In the genomic region with DNA sequence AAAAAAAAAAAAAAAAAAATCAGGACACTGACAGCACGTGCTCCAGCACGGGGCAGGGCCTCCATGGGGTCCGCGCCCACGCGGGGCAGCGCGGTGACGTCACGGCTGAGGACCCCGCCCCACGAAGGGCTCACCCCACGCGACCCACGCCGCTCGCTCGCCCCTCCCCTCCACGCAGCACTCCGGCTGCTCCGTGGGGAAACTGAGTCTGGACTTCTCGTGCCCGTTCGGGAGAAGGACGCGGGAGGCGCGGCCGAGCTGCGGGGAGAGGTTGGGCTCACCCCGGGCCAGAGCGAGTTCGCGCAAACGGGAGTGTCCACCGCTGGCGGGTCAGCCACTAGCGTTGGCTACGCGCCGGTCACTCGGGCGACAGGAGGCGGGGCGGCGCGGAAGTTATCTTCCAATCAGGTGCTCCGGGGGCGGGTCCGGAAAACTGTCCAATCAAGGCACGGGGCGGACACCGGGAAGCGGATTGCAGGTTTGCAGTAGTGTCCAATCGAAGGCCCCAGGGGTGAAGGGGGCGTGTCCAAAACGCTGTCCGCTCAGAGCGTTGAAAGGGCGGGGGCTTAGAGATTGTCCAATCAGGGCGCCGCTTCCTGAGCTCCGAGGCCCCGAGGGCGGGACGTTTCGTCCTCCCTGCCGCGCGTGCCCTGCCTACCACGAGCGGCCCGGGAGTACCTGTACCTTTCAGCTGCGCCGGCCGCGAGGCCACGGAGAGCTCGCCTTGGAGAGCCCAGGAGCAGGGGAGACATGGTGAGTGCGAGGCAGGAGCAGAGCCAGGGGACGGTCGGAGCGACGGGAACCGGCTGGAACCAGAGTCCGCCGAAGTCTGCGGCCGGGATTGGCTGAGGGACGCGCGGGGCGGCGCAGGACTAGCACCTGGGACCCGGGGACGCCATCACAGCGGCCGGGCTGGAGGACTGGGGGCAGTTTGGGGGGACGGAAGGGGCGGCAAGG, we compare ENCODE assay signal across 8 cellular contexts. TPM values are rescaled to one million over a fixed set of nuclear protein-coding genes. Genes with fewer than 3 reads are reported as not detected.
DNase-seq lines count a peak whose midpoint lies in the region; ATAC-seq and TF ChIP-seq lines count a peak whose summit lies in the region.

A gene (plus strand): TSS at position 633 of the 957 bp plus-strand sequence. CDS start 118 bp downstream, at position 751.

- H3K27ac ChIP-seq in CD4-positive, alpha-beta memory T cell (ENCODE audit: low read depth, low read length): peak within 1 kb of the TSS; percentile 47
- peak within 1 kb of the TSS; percentile 38 for H3K27ac ChIP-seq in HL-60 (replicated peaks)

- H3K4me3 ChIP-seq in CD4-positive, alpha-beta memory T cell (ENCODE audit: low read length in 2 of 2): peak within 1 kb of the TSS; percentile 52 to 90
- peak within 1 kb of the TSS; percentile 62 for H3K4me3 ChIP-seq in HL-60 (replicated peaks; ENCODE audit: insufficient read depth, low read length)

- CTCF ChIA-PET in CD4-positive, alpha-beta memory T cell (lab: Charles Lee; ENCODE audit: partially characterized antibody): interaction anchor here (0.6 to 2.9 kb wide), 4 partner anchors 13 to 203 kb away, joined by 3 to 20 read pairs (median 4); no protein-coding TSS in a partner anchor
- CTCF ChIA-PET in activated CD8-positive, alpha-beta memory T cell treated with anti-CD3 and anti-CD28 coated beads, Interleukin-2, amount 10 ng/mL, durations not matched to agents 7 days and 5 days (lab: Charles Lee): interaction anchor here (0.7 to 1.9 kb wide), 7 partner anchors 13 to 253 kb away, joined by 3 to 11 read pairs (median 5); a partner anchor contains a TSS

- H3K9me3 Mint-ChIP-seq in CD4-positive, alpha-beta memory T cell: peaks cover 0 to 22% (median 7%) of the 10 kb centered on the region in 8 donors
- H3K9me3 Mint-ChIP-seq in activated CD8-positive, alpha-beta memory T cell treated with anti-CD3 and anti-CD28 coated beads, Interleukin-2, amount 10 ng/mL, durations not matched to agents 7 days and 5 days (ENCODE audit: low read depth): peaks cover 11% of the 10 kb centered on the region
- no peaks in the 10 kb centered on the region for H3K9me3 Mint-ChIP-seq in effector memory CD8-positive, alpha-beta T cell

- peak within 1 kb of the TSS; percentile 81 to 94 (median 92) for H3K27ac Mint-ChIP-seq in CD4-positive, alpha-beta memory T cell
- peak within 1 kb of the TSS; percentile 96 for H3K27ac Mint-ChIP-seq in activated CD8-positive, alpha-beta memory T cell treated with anti-CD3 and anti-CD28 coated beads, Interleukin-2, amount 10 ng/mL, durations not matched to agents 7 days and 5 days
- H3K27ac Mint-ChIP-seq in effector memory CD8-positive, alpha-beta T cell: peak within 1 kb of the TSS; percentile 93 to 96

- H3K27me3 Mint-ChIP-seq in CD4-positive, alpha-beta memory T cell: no peaks in the 10 kb centered on the region
- no peaks in the 10 kb centered on the region for H3K27me3 Mint-ChIP-seq in activated CD8-positive, alpha-beta memory T cell treated with anti-CD3 and anti-CD28 coated beads, Interleukin-2, amount 10 ng/mL, durations not matched to agents 7 days and 5 days
- H3K27me3 Mint-ChIP-seq in effector memory CD8-positive, alpha-beta T cell: no peaks in the 10 kb centered on the region

- peaks cover 15% of the 10 kb centered on the region for H3K4me1 ChIP-seq in CD4-positive, alpha-beta memory T cell (ENCODE audit: insufficient read depth, low read length)

- H3K9me3 ChIP-seq in CD4-positive, alpha-beta memory T cell (ENCODE audit: control insufficient read depth in 1 of 2, low read length in 2 of 2): no peaks in the 10 kb centered on the region

- no peaks in the 10 kb centered on the region for H3K27me3 ChIP-seq in CD4-positive, alpha-beta memory T cell (ENCODE audit: insufficient read depth, low read length)
- no peaks in the 10 kb centered on the region for H3K27me3 ChIP-seq in HL-60 (ENCODE audit: insufficient read depth, poor library complexity, severe bottlenecking)

- peak within 1 kb of the TSS; percentile 93 to 100 (median 96) for H3K4me3 Mint-ChIP-seq in CD4-positive, alpha-beta memory T cell
- H3K4me3 Mint-ChIP-seq in activated CD8-positive, alpha-beta memory T cell treated with anti-CD3 and anti-CD28 coated beads, Interleukin-2, amount 10 ng/mL, durations not matched to agents 7 days and 5 days: peak within 1 kb of the TSS; percentile 94
- H3K4me3 Mint-ChIP-seq in effector memory CD8-positive, alpha-beta T cell: peak within 1 kb of the TSS; percentile 99

- no peaks in the 10 kb centered on the region for H3K36me3 ChIP-seq in CD4-positive, alpha-beta memory T cell (ENCODE audit: insufficient read depth, low read length)

- TF ChIP-seq CTCF in HL-60 (IDR thresholded peaks at IDR 0.05; ENCODE audit: insufficient read depth, low read length): no peak

- POLR2A ChIA-PET in CD4-positive, alpha-beta memory T cell (lab: Charles Lee; ENCODE audit: partially characterized antibody): interaction anchor here (0.6 to 1.5 kb wide), 6 partner anchors 11 to 1036 kb away, joined by 3 to 12 read pairs (median 4); a partner anchor contains a TSS

- peaks cover 0 to 4% of the 10 kb centered on the region in 2 donors for H3K36me3 Mint-ChIP-seq in CD4-positive, alpha-beta memory T cell
- peaks cover 7% of the 10 kb centered on the region for H3K36me3 Mint-ChIP-seq in activated CD8-positive, alpha-beta memory T cell treated with anti-CD3 and anti-CD28 coated beads, Interleukin-2, amount 10 ng/mL, durations not matched to agents 7 days and 5 days
- peaks cover 16% of the 10 kb centered on the region for H3K36me3 Mint-ChIP-seq in effector memory CD8-positive, alpha-beta T cell (ENCODE audit: insufficient read depth)

- peak; percentile 88 for ATAC-seq in GM19455 (IDR thresholded peaks at IDR 0.05; ENCODE audit: unreplicated experiment)
- ATAC-seq in activated CD8-positive, alpha-beta memory T cell treated with anti-CD3 and anti-CD28 coated beads, Interleukin-2, amount 10 ng/mL, durations not matched to agents 7 days and 5 days: peak; percentile 99
- ATAC-seq in effector memory CD8-positive, alpha-beta T cell (replicated peaks): peak; percentile 97

- intact Hi-C loops in CD4-positive, alpha-beta memory T cell (cut with micrococcal nuclease): loop anchor here (1.0 to 2.0 kb wide), 3 partner anchors 44 to 115 kb away; a partner anchor contains a TSS

- DNase-seq in CD4-positive, alpha-beta memory T cell: peak; percentile 92 to 98 (median 97)
- DNase-seq in HL-60 (ENCODE audit: low read depth in 1 of 2, low spot score in 1 of 2) (peak; percentile 91 to 95), medulla oblongata (ENCODE audit: extremely low spot score) (peak; percentile 99)
- peak; percentile 98 for DNase-seq in NK-92 treated with Interleukin-12 subunit alpha and Interleukin-12 subunit beta, amount 100 ng/mL, for 24 hours (lab: John Stamatoyannopoulos, UW)
- peak; percentile 99 for DNase-seq in activated CD8-positive, alpha-beta memory T cell treated with anti-CD3 and anti-CD28 coated beads, Interleukin-2, amount 10 ng/mL, durations not matched to agents 7 days and 5 days
- peak; percentile 91 to 97 (median 93) for DNase-seq in effector memory CD8-positive, alpha-beta T cell
- peak; percentile 96 to 99 (median 98) for DNase-seq in stimulated activated CD4-positive, alpha-beta T cell treated with anti-CD3 and anti-CD28 coated beads, TNF-alpha, amount 100 ng/mL, for 48 hours (ENCODE audit: low read depth in 3 of 3)

- peaks cover 15 to 29% (median 20%) of the 10 kb centered on the region in 4 donors for H3K4me1 Mint-ChIP-seq in CD4-positive, alpha-beta memory T cell
- H3K4me1 Mint-ChIP-seq in activated CD8-positive, alpha-beta memory T cell treated with anti-CD3 and anti-CD28 coated beads, Interleukin-2, amount 10 ng/mL, durations not matched to agents 7 days and 5 days: peaks cover 19% of the 10 kb centered on the region
- H3K4me1 Mint-ChIP-seq in effector memory CD8-positive, alpha-beta T cell (ENCODE audit: low read depth in 2 of 2): peaks cover 9 to 14% of the 10 kb centered on the region in 2 donors

RNA-seq across cellular contexts. Expression of the gene that starts here (rescaled TPM):
- total RNA-seq in CD4-positive, alpha-beta memory T cell: 1 to 10 TPM; 4.2 to 4.7 TPM
- polyA plus RNA-seq in CD4-positive, alpha-beta memory T cell: 1 to 10 TPM; 2.1 to 4.1 TPM
- total RNA-seq in activated CD8-positive, alpha-beta memory T cell treated with anti-CD3 and anti-CD28 coated beads, Interleukin-2, amount 10 ng/mL, durations not matched to agents 7 days and 5 days: 1 to 10 TPM; 4.5 to 4.6 TPM

Comparison
In these comparisons a context has a peak if more than half of its experiments do, and no peak if none do; other contexts are left out.
1. Peak in every context shown above with its lines: DNase-seq, ATAC-seq, H3K4me3 ChIP-seq and H3K27ac ChIP-seq.